In genomic region chr11:125952559-125952958, GRCh38 we compare ENCODE assay signal across 23 cellular contexts. TPM values are rescaled to one million over a fixed set of nuclear protein-coding genes. Genes with fewer than 3 reads are reported as not detected.
"Had no signal": no experiment of that assay in that cellular context is flagged by ENCODE, and none has a peak within 500 bp of the region (broad histone marks: within the 10 kb centered on the region; RNA-seq: fewer than 3 reads in every experiment).

No MANE protein-coding gene starts in this region.

- H3K27ac ChIP-seq: parathyroid adenoma had no signal

- H3K9ac ChIP-seq: parathyroid adenoma had no signal

- H3K27me3 ChIP-seq: gastroesophageal sphincter, transverse colon had no signal

- DNase-seq: activated CD4-positive, alpha-beta T cell treated with anti-CD3 and anti-CD28 coated beads, Interleukin-2, amount 10 ng/mL, durations not matched to agents 24 days and 14 days; activated CD8-positive, alpha-beta memory T cell treated with anti-CD3 and anti-CD28 coated beads, Interleukin-2, amount 50 U/mL, for 48 hours; activated CD8-positive, alpha-beta T cell treated with anti-CD3 and anti-CD28 coated beads, Interleukin-2, amount 10 ng/mL, durations not matched to agents 7 days and 5 days; activated gamma-delta T cell; activated T-cell treated with anti-CD3 and anti-CD28 coated beads, Interleukin-2, amount 50 U/mL, for 72 hours; amniotic stem cell; dermis blood vessel endothelial cell; effector memory CD8-positive, alpha-beta T cell; naive thymus-derived CD4-positive, alpha-beta T cell; retina; stimulated activated CD4-positive, alpha-beta T cell treated with anti-CD3 and anti-CD28 coated beads, Interleukin-4, amount 100 ng/mL, for 24 hours; stimulated activated naive CD4-positive, alpha-beta T cell; T-helper 17 cell had no signal

- H3K79me2 ChIP-seq: parathyroid adenoma had no signal

- ATAC-seq: activated CD8-positive, alpha-beta T cell treated with anti-CD3 and anti-CD28 coated beads, Interleukin-2, amount 10 ng/mL, durations not matched to agents 7 days and 5 days; activated naive CD4-positive, alpha-beta T cell treated with anti-CD3 and anti-CD28 coated beads, Interleukin-2, amount 50 U/mL, for 72 hours; activated T-cell treated with anti-CD3 and anti-CD28 coated beads, Interleukin-2, amount 50 U/mL, for 72 hours; effector memory CD8-positive, alpha-beta T cell; naive thymus-derived CD4-positive, alpha-beta T cell; T-helper 17 cell; WTC11 had no signal

- H3K36me3 ChIP-seq: heart right ventricle, transverse colon had no signal

- H3K4me3 ChIP-seq: gastroesophageal sphincter, heart right ventricle, transverse colon had no signal

- H3K9me3 ChIP-seq: gastroesophageal sphincter, heart right ventricle, transverse colon had no signal

RNA-seq across cellular contexts. Expression of gene VSIG10L2, which starts 6.7 kb away (rescaled TPM):
- total RNA-seq: activated CD4-positive, alpha-beta T cell treated with anti-CD3 and anti-CD28 coated beads, Interleukin-2, amount 10 ng/mL, durations not matched to agents 24 days and 14 days; activated CD8-positive, alpha-beta T cell treated with anti-CD3 and anti-CD28 coated beads, Interleukin-2, amount 10 ng/mL, durations not matched to agents 7 days and 5 days; activated naive CD4-positive, alpha-beta T cell treated with anti-CD3 and anti-CD28 coated beads, Interleukin-2, amount 50 U/mL, for 72 hours; activated T-cell treated with anti-CD3 and anti-CD28 coated beads, Interleukin-2, amount 50 U/mL, for 72 hours; chondrocyte; dermis blood vessel endothelial cell; epithelial cell of proximal tubule; gastroesophageal sphincter; lung microvascular endothelial cell; mononuclear cell; naive thymus-derived CD4-positive, alpha-beta T cell; T-helper 17 cell; transverse colon; WTC11 had no signal
- polyA plus RNA-seq: naive thymus-derived CD4-positive, alpha-beta T cell had no signal

RNA-seq across cellular contexts. Expression of gene DDX25, which starts 48.3 kb away (rescaled TPM):
- total RNA-seq: activated CD4-positive, alpha-beta T cell treated with anti-CD3 and anti-CD28 coated beads, Interleukin-2, amount 10 ng/mL, durations not matched to agents 24 days and 14 days; activated CD8-positive, alpha-beta T cell treated with anti-CD3 and anti-CD28 coated beads, Interleukin-2, amount 10 ng/mL, durations not matched to agents 7 days and 5 days; chondrocyte; dermis blood vessel endothelial cell; epithelial cell of proximal tubule; heart right ventricle; T-helper 17 cell had no signal
